1 cellular context compared by ENCODE assay signal in the genomic region with DNA sequence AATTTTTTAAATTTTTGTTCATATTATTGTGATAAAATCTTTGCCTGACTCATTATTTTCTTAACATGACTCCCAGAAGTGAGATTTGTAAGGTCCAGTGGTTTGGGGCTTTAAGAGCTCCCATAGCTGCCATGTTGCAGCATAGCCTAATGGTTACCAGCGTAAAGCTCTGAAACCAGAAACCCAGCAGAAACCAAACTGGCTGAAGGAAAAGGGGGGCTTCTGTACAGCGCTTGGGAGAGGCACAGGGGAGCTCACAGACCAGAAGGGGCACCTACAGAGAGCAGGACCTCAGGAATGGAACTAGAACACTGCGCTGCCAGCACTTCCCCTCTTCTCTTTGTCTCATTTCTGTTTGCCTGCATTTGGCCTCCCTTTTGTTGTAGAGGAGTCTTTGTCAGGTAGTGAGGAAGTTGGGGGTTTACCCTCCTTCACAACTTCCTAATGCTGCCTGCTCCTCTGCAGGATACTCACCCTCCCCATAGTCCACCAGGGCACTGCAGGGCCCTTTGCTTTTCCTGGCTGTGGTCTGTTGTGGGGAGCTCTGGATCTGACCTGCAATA.
TF ChIP-seq lines count a peak whose summit lies in the region.

No MANE protein-coding gene starts in this region.

TF ChIP-seq in endothelial cell of umbilical vein, 7 proteins besides CTCF, POLR2A, EP300 and RAD21:
- TF ChIP-seq GATA2 (IDR thresholded peaks at IDR 0.05; ENCODE audit: insufficient read depth, insufficient read length, low read depth, low read length): peak; percentile 45
- TF ChIP-seq MYC (IDR thresholded peaks at IDR 0.05; ENCODE audit: low read depth, low read length): no peak
TF ChIP-seq in endothelial cell of umbilical vein: peak in this region for 1.
